In the genomic region with DNA sequence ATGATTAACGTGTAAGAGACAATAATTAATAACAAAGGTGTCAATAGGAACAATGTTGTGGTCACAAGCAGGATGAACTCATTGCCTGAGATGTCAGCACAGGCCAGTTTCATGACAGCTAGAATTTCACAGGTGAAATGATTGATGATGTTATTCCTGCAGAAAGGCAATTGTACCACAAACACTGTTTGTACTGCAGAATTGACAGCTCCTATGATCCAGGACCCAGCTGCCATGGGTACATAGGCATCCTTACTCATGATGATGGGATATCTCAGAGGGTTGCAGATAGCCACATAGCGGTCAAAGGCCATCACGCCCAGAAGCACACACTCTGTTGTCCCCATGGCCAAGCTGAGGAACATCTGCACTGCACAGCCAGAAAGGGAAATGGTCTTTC, we compare ENCODE assay signal across 12 cellular contexts. TPM values are rescaled to one million over a fixed set of nuclear protein-coding genes. Genes with fewer than 3 reads are reported as not detected.
"Had no signal": no experiment of that assay in that cellular context is flagged by ENCODE, and none has a peak within 500 bp of the region (broad histone marks: within the 10 kb centered on the region; RNA-seq: fewer than 3 reads in every experiment).

No MANE protein-coding gene starts in this region.

RNA-seq across cellular contexts. Expression of a gene that starts 0.5 kb away (rescaled TPM):
- total RNA-seq: OCI-LY7, PC-3, PC-9, Peyer's patch, Right ventricle myocardium inferior, Right ventricle myocardium superior, RPMI7951, SJCRH30, SJSA1, SK-MEL-5, T-cell had no signal
- polyA plus RNA-seq: SK-N-SH had no signal

RNA-seq across cellular contexts. Expression of a gene that starts 6.7 kb away (rescaled TPM):
- total RNA-seq: OCI-LY7, PC-3, PC-9, Peyer's patch, Right ventricle myocardium inferior, Right ventricle myocardium superior, RPMI7951, SJCRH30, SJSA1, SK-MEL-5, T-cell had no signal
- polyA plus RNA-seq: SK-N-SH had no signal

RNA-seq across cellular contexts. Expression of a gene that starts 19.3 kb away (rescaled TPM):
- total RNA-seq: OCI-LY7, PC-3, PC-9, Peyer's patch, Right ventricle myocardium inferior, Right ventricle myocardium superior, RPMI7951, SJCRH30, SJSA1, SK-MEL-5, T-cell had no signal
- polyA plus RNA-seq: SK-N-SH had no signal

RNA-seq across cellular contexts. Expression of a gene that starts 29.8 kb away (rescaled TPM):
- total RNA-seq: OCI-LY7, PC-3, PC-9, Peyer's patch, Right ventricle myocardium inferior, Right ventricle myocardium superior, RPMI7951, SJCRH30, SJSA1, SK-MEL-5, T-cell had no signal
- polyA plus RNA-seq: SK-N-SH had no signal
